ENCODE assay signal across 11 cellular contexts in the genomic region with DNA sequence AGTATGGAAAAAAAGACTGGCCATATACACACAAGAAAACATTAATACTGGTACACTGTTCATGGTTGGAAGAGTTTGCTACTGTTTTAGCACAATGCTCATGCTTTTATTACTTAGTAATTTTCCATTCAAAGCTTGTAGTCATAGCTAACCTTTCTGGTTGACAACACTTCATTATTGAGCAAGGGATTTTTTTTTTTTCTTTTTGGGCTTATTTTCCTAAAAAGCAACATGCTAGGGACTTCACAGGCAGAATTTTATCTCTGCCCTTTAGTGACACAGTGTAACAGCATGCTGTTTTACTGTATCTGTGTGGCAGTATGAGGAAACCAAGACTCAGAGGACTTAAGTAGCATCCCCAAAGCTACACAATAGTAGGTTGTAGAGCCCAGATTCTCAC. TPM values are rescaled to one million over a fixed set of nuclear protein-coding genes. Genes with fewer than 3 reads are reported as not detected.
A peak's percentile ranks its signal among the peaks of the same experiment; 100 is the strongest.
DNase-seq lines count a peak whose midpoint lies in the region; ATAC-seq, FAIRE-seq and TF ChIP-seq lines count a peak whose summit lies in the region.
"Had no signal": no experiment of that assay in that cellular context is flagged by ENCODE, and none has a peak within 500 bp of the region (broad histone marks: within the 10 kb centered on the region; RNA-seq: fewer than 3 reads in every experiment).

No MANE protein-coding gene starts in this region.

- H3K27ac ChIP-seq in kidney (ENCODE audit: low read depth in 2 of 2, low read length in 2 of 2) = peak overlapping the region in 1 of 2 donors; percentile 59
- no peak overlapping the region for H3K27ac ChIP-seq in coronary artery

- peak; percentile 61 for FAIRE-seq in kidney (lab: Jason Lieb, UNC)

- no peak for DNase-seq in kidney
- no peak for DNase-seq in NCI-H2107 treated with DMSO at 0.1 percent for 48 hours (lab: John Stamatoyannopoulos, UW; ENCODE audit: unreplicated experiment)
- DNase-seq in NAMALWA (ENCODE audit: low spot score) = no peak
- no peak for DNase-seq in coronary artery (ENCODE audit: low spot score)
- no peak for DNase-seq in DMS53 treated with DMSO at 0.1 percent for 48 hours (lab: John Stamatoyannopoulos, UW; ENCODE audit: unreplicated experiment)
- DNase-seq: activated naive CD8-positive, alpha-beta T cell treated with anti-CD3 and anti-CD28 coated beads, Interleukin-2, amount 10 ng/mL, durations not matched to agents 7 days and 5 days; DMS153; NCI-H2081 treated with DMSO at 0.1 percent for 48 hours had no signal

- TF ChIP-seq CTCF in kidney (IDR thresholded peaks at IDR 0.05; ENCODE audit: borderline replicate concordance, extremely low read depth, insufficient read depth) (no peak), coronary artery (IDR thresholded peaks at IDR 0.05) (no peak)

- H3K36me3 ChIP-seq in kidney (ENCODE audit: control insufficient read depth in 1 of 2, insufficient read depth in 2 of 2, low read length in 2 of 2) = no peaks in the 10 kb centered on the region

- no peak overlapping the region for H3K4me3 ChIP-seq in kidney (ENCODE audit: low read length in 2 of 2)
- H3K4me3 ChIP-seq in coronary artery = no peak overlapping the region

- peaks cover 0 to 2% of the 10 kb centered on the region in 2 donors for H3K4me1 ChIP-seq in kidney (ENCODE audit: control insufficient read depth in 1 of 2, insufficient read depth in 1 of 2, low read depth in 1 of 2, low read length in 2 of 2)

- ATAC-seq in GM18505 (IDR thresholded peaks at IDR 0.05; ENCODE audit: unreplicated experiment) = peak; percentile 64
- peak; percentile 44 for ATAC-seq in GM19467 (IDR thresholded peaks at IDR 0.05; ENCODE audit: unreplicated experiment)
- ATAC-seq in HG03175 (IDR thresholded peaks at IDR 0.05; ENCODE audit: unreplicated experiment) = peak; percentile 73

- no peak overlapping the region for H3K9ac ChIP-seq in kidney (ENCODE audit: low read length in 2 of 2)

- no peaks in the 10 kb centered on the region for H3K9me3 ChIP-seq in kidney (ENCODE audit: control insufficient read depth in 1 of 2, low read length in 2 of 2)

- intact Hi-C loops in kidney (cut with DNase I) = no loop called here

- no peak for TF ChIP-seq POLR2A in GM18505 (IDR thresholded peaks at IDR 0.05; ENCODE audit: borderline replicate concordance, extremely low read depth, insufficient read depth, insufficient read length)

RNA-seq across cellular contexts. Expression of a gene that starts 58.5 kb away (rescaled TPM):
- 31.0 TPM for total RNA-seq in kidney
- polyA plus RNA-seq in kidney (ENCODE audit: insufficient read depth, low read depth, low replicate concordance) = 11.2 TPM
